ENCODE assay signal across 8 cellular contexts in genomic region chr11:65857500-65858353, GRCh38.
DNase-seq lines count a peak whose midpoint lies in the region; ATAC-seq and TF ChIP-seq lines count a peak whose summit lies in the region.

CFL1 (minus strand) TSS chr11:65858180; CDS start chr11:65858099, 81 bp downstream.

- H3K4me1 ChIP-seq in iPS-20b (ENCODE audit: insufficient read depth, low read length), result peaks cover 5% of the 10 kb centered on the region; the same call in 1 of the 2 replicates

- no peaks in the 10 kb centered on the region for H3K9me3 ChIP-seq in iPS-20b (ENCODE audit: insufficient read depth, low read depth, low read length)

- DNase-seq in NCI-H2196 (lab: John Stamatoyannopoulos, UW; ENCODE audit: unreplicated experiment), result peak; percentile 98
- peak; percentile 90 to 99 for DNase-seq in T47D (ENCODE audit: low read depth in 1 of 2, low spot score in 1 of 2)

- H3K4me3 ChIP-seq in iPS-20b (ENCODE audit: low read length) (peak within 1 kb of the TSS; percentile 99), skin epidermis (peak within 1 kb of the TSS; percentile 80 to 100 (median 98))

- no peak for TF ChIP-seq CTCF in 22Rv1 (IDR thresholded peaks at IDR 0.05)
- TF ChIP-seq CTCF in VCaP (conservative IDR thresholded peaks at IDR 0.05), result no peak; the same call in 1 of the 2 replicates

- peak within 1 kb of the TSS; percentile 95 for H3K9ac ChIP-seq in iPS-20b (ENCODE audit: low read depth, low read length)

- H3K36me3 ChIP-seq in iPS-20b (ENCODE audit: insufficient read depth, low read depth, low read length), result peaks cover 53% of the 10 kb centered on the region

- in situ Hi-C loops in T47D (cut with HindIII; ENCODE audit: low pct_unique_long_range_greater_than_20kb, low sequenced_read_pairs), result no loop called here

- peak within 1 kb of the TSS; percentile 99 for H3K27ac ChIP-seq in 22Rv1
- H3K27ac ChIP-seq in VCaP, result peak within 1 kb of the TSS; percentile 100
- H3K27ac ChIP-seq in iPS-20b (ENCODE audit: low read length), result peak within 1 kb of the TSS; percentile 84
- peak within 1 kb of the TSS; percentile 89 to 99 (median 96) for H3K27ac ChIP-seq in skin epidermis

- peak; percentile 36 for ATAC-seq in GM18519 (IDR thresholded peaks at IDR 0.05; ENCODE audit: low FRiP score, unreplicated experiment)
- ATAC-seq in HG03066 (IDR thresholded peaks at IDR 0.05; ENCODE audit: low read depth, unreplicated experiment), result peak; percentile 46

- H3K27me3 ChIP-seq in iPS-20b (ENCODE audit: insufficient read depth, low read length), result no peaks in the 10 kb centered on the region

Comparison
In these comparisons a context has a peak if more than half of its experiments do, and no peak if none do; other contexts are left out.
1. Peak in every context shown above with its lines: DNase-seq, ATAC-seq, H3K4me3 ChIP-seq and H3K27ac ChIP-seq.